In genomic region chr2:75751360-75751759, GRCh38 we compare ENCODE assay signal across 30 cellular contexts. TPM values are rescaled to one million over a fixed set of nuclear protein-coding genes. Genes with fewer than 3 reads are reported as not detected.
DNase-seq lines count a peak whose midpoint lies in the region; ATAC-seq, FAIRE-seq and TF ChIP-seq lines count a peak whose summit lies in the region.
"Had no signal": no experiment of that assay in that cellular context is flagged by ENCODE, and none has a peak within 500 bp of the region (broad histone marks: within the 10 kb centered on the region; RNA-seq: fewer than 3 reads in every experiment).

No MANE protein-coding gene starts in this region.

- DNase-seq in activated T-cell treated with anti-CD3 and anti-CD28 coated beads, Interleukin-2, amount 50 U/mL, for 72 hours: no peak
- DNase-seq in activated T-cell treated with anti-CD3 and anti-CD28 coated beads, Interleukin-2, amount 50 U/mL, for 1 hour: no peak
- no peak for DNase-seq in HTR-8/SVneo (ENCODE audit: insufficient read length, low spot score)
- DNase-seq in activated CD4-positive, alpha-beta T cell treated with anti-CD3 and anti-CD28 coated beads, Interleukin-2, amount 10 ng/mL, durations not matched to agents 7 days and 5 days: no peak
- no peak for DNase-seq in DMS79 treated with DMSO at 0.1 percent for 48 hours (lab: John Stamatoyannopoulos, UW)
- DNase-seq: activated CD4-positive, alpha-beta memory T cell treated with anti-CD3 and anti-CD28 coated beads for 36 hours; activated CD4-positive, CD25-positive, alpha-beta regulatory T cell; activated effector memory CD4-positive, alpha-beta T cell treated with anti-CD3 and anti-CD28 coated beads, Interleukin-2, amount 50 U/mL, for 16 hours; activated naive CD8-positive, alpha-beta T cell treated with anti-CD3 and anti-CD28 coated beads, Interleukin-2, amount 10 ng/mL, durations not matched to agents 7 days and 5 days; AML-193; caudate nucleus; CD8-positive, alpha-beta T cell; dermis blood vessel endothelial cell; DMS 273 treated with DMSO at 0.1 percent for 48 hours; islet precursor cell; midbrain; naive thymus-derived CD8-positive, alpha-beta T cell; NCI-H1048; NCI-H2081; NCI-H774; PC-3; upper lobe of left lung had no signal

- TF ChIP-seq EP300 in gastroesophageal sphincter (IDR thresholded peaks at IDR 0.05): no peak

- CTCF ChIA-PET in activated CD4-positive, alpha-beta T cell treated with anti-CD3 and anti-CD28 coated beads, Interleukin-2, amount 10 ng/mL, durations not matched to agents 7 days and 5 days (lab: Charles Lee): no interaction called here

- WGBS in gastroesophageal sphincter (ENCODE audit: low coverage in 1 of 2), 2 donors: 78 to 86% methylated on average over 4 of the region's 4 CpGs

- ATAC-seq in activated T-cell treated with anti-CD3 and anti-CD28 coated beads, Interleukin-2, amount 50 U/mL, for 72 hours (replicated peaks in 1 of 2): no peak
- ATAC-seq in HG02852 (IDR thresholded peaks at IDR 0.05; ENCODE audit: unreplicated experiment): peak; percentile 87
- ATAC-seq in HG03565 (IDR thresholded peaks at IDR 0.05; ENCODE audit: unreplicated experiment): peak; percentile 81
- no peak for ATAC-seq in gastroesophageal sphincter
- ATAC-seq: CD8-positive, alpha-beta T cell; naive thymus-derived CD8-positive, alpha-beta T cell; PC-3; Right ventricle myocardium inferior had no signal

- H3K9me3 ChIP-seq in gastroesophageal sphincter: no peaks in the 10 kb centered on the region
- H3K9me3 ChIP-seq: upper lobe of left lung had no signal

- H3K27me3 ChIP-seq in gastroesophageal sphincter: no peaks in the 10 kb centered on the region
- H3K27me3 ChIP-seq: upper lobe of left lung had no signal

- H3K9me3 Mint-ChIP-seq in activated T-cell treated with anti-CD3 and anti-CD28 coated beads, Interleukin-2, amount 50 U/mL, for 72 hours: no peaks in the 10 kb centered on the region
- no peaks in the 10 kb centered on the region for H3K9me3 Mint-ChIP-seq in activated CD4-positive, alpha-beta T cell treated with anti-CD3 and anti-CD28 coated beads, Interleukin-2, amount 10 ng/mL, durations not matched to agents 7 days and 5 days
- H3K9me3 Mint-ChIP-seq: activated CD4-positive, alpha-beta memory T cell treated with anti-CD3 and anti-CD28 coated beads for 36 hours; activated naive CD8-positive, alpha-beta T cell treated with anti-CD3 and anti-CD28 coated beads, Interleukin-2, amount 10 ng/mL, durations not matched to agents 7 days and 5 days; CD8-positive, alpha-beta T cell had no signal

- no peak overlapping the region for H3K27ac ChIP-seq in gastroesophageal sphincter
- H3K27ac ChIP-seq: skin epidermis, upper lobe of left lung had no signal

- no peaks in the 10 kb centered on the region for H3K4me1 Mint-ChIP-seq in activated T-cell treated with anti-CD3 and anti-CD28 coated beads, Interleukin-2, amount 50 U/mL, for 72 hours (ENCODE audit: low read depth)
- H3K4me1 Mint-ChIP-seq in activated CD4-positive, alpha-beta T cell treated with anti-CD3 and anti-CD28 coated beads, Interleukin-2, amount 10 ng/mL, durations not matched to agents 7 days and 5 days: no peaks in the 10 kb centered on the region
- H3K4me1 Mint-ChIP-seq: activated naive CD8-positive, alpha-beta T cell treated with anti-CD3 and anti-CD28 coated beads, Interleukin-2, amount 10 ng/mL, durations not matched to agents 7 days and 5 days; naive thymus-derived CD8-positive, alpha-beta T cell had no signal

- no peak overlapping the region for H3K4me3 ChIP-seq in gastroesophageal sphincter
- H3K4me3 ChIP-seq: skin epidermis, upper lobe of left lung had no signal

- H3K36me3 ChIP-seq in gastroesophageal sphincter: no peaks in the 10 kb centered on the region
- H3K36me3 ChIP-seq: upper lobe of left lung had no signal

- H3K27ac Mint-ChIP-seq in activated T-cell treated with anti-CD3 and anti-CD28 coated beads, Interleukin-2, amount 50 U/mL, for 72 hours: peak overlapping the region; percentile 2
- H3K27ac Mint-ChIP-seq in activated CD4-positive, alpha-beta T cell treated with anti-CD3 and anti-CD28 coated beads, Interleukin-2, amount 10 ng/mL, durations not matched to agents 7 days and 5 days: no peak overlapping the region
- H3K27ac Mint-ChIP-seq: activated CD4-positive, alpha-beta memory T cell treated with anti-CD3 and anti-CD28 coated beads for 36 hours; activated naive CD8-positive, alpha-beta T cell treated with anti-CD3 and anti-CD28 coated beads, Interleukin-2, amount 10 ng/mL, durations not matched to agents 7 days and 5 days; CD8-positive, alpha-beta T cell; naive thymus-derived CD8-positive, alpha-beta T cell had no signal

- FAIRE-seq in HTR-8/SVneo (lab: Jason Lieb, UNC): no peak
- FAIRE-seq: astrocyte, GM19239, H54 had no signal

- POLR2A ChIA-PET in activated CD4-positive, alpha-beta T cell treated with anti-CD3 and anti-CD28 coated beads, Interleukin-2, amount 10 ng/mL, durations not matched to agents 7 days and 5 days (lab: Charles Lee): no interaction called here

- no peak for TF ChIP-seq CTCF in gastroesophageal sphincter (IDR thresholded peaks at IDR 0.05)

- no peak overlapping the region for H3K4me3 Mint-ChIP-seq in activated T-cell treated with anti-CD3 and anti-CD28 coated beads, Interleukin-2, amount 50 U/mL, for 72 hours
- no peak overlapping the region for H3K4me3 Mint-ChIP-seq in activated CD4-positive, alpha-beta T cell treated with anti-CD3 and anti-CD28 coated beads, Interleukin-2, amount 10 ng/mL, durations not matched to agents 7 days and 5 days
- H3K4me3 Mint-ChIP-seq: activated CD4-positive, alpha-beta memory T cell treated with anti-CD3 and anti-CD28 coated beads for 36 hours; activated naive CD8-positive, alpha-beta T cell treated with anti-CD3 and anti-CD28 coated beads, Interleukin-2, amount 10 ng/mL, durations not matched to agents 7 days and 5 days; CD8-positive, alpha-beta T cell; naive thymus-derived CD8-positive, alpha-beta T cell had no signal

- H3K4me1 ChIP-seq in gastroesophageal sphincter: no peaks in the 10 kb centered on the region
- H3K4me1 ChIP-seq: upper lobe of left lung had no signal

- TF ChIP-seq POLR2A in gastroesophageal sphincter (IDR thresholded peaks at IDR 0.05): no peak

- peaks cover 23% of the 10 kb centered on the region for H3K27me3 Mint-ChIP-seq in activated T-cell treated with anti-CD3 and anti-CD28 coated beads, Interleukin-2, amount 50 U/mL, for 72 hours (ENCODE audit: low read depth)
- H3K27me3 Mint-ChIP-seq in activated CD4-positive, alpha-beta T cell treated with anti-CD3 and anti-CD28 coated beads, Interleukin-2, amount 10 ng/mL, durations not matched to agents 7 days and 5 days: peaks cover 9% of the 10 kb centered on the region

- no peaks in the 10 kb centered on the region for H3K36me3 Mint-ChIP-seq in activated T-cell treated with anti-CD3 and anti-CD28 coated beads, Interleukin-2, amount 50 U/mL, for 72 hours (ENCODE audit: insufficient read depth in 2 of 2)
- H3K36me3 Mint-ChIP-seq in activated CD4-positive, alpha-beta T cell treated with anti-CD3 and anti-CD28 coated beads, Interleukin-2, amount 10 ng/mL, durations not matched to agents 7 days and 5 days (ENCODE audit: low read depth): no peaks in the 10 kb centered on the region
- H3K36me3 Mint-ChIP-seq: activated CD4-positive, alpha-beta memory T cell treated with anti-CD3 and anti-CD28 coated beads for 36 hours; activated naive CD8-positive, alpha-beta T cell treated with anti-CD3 and anti-CD28 coated beads, Interleukin-2, amount 10 ng/mL, durations not matched to agents 7 days and 5 days; CD8-positive, alpha-beta T cell had no signal

RNA-seq across cellular contexts. Expression of gene GCFC2, which starts 40.6 kb away (rescaled TPM):
- total RNA-seq in activated T-cell treated with anti-CD3 and anti-CD28 coated beads, Interleukin-2, amount 50 U/mL, for 72 hours: 10 to 100 TPM; 18.4 to 19.9 TPM
- total RNA-seq in activated CD4-positive, alpha-beta T cell treated with anti-CD3 and anti-CD28 coated beads, Interleukin-2, amount 10 ng/mL, durations not matched to agents 7 days and 5 days: 10 to 100 TPM; 23.1 to 25.4 TPM
- 10 to 100 TPM; 14.2 to 33.6 (median 22.8) TPM for total RNA-seq in gastroesophageal sphincter

Comparison
In these comparisons a context has a peak if more than half of its experiments do, and no peak if none do; other contexts are left out.
1. ATAC-seq: peak in HG02852 (single experiment) and HG03565 (single experiment); none in activated T-cell treated with anti-CD3 and anti-CD28 coated beads, Interleukin-2, amount 50 U/mL, for 72 hours (0 of 2) and gastroesophageal sphincter (single experiment).